In the genomic region with DNA sequence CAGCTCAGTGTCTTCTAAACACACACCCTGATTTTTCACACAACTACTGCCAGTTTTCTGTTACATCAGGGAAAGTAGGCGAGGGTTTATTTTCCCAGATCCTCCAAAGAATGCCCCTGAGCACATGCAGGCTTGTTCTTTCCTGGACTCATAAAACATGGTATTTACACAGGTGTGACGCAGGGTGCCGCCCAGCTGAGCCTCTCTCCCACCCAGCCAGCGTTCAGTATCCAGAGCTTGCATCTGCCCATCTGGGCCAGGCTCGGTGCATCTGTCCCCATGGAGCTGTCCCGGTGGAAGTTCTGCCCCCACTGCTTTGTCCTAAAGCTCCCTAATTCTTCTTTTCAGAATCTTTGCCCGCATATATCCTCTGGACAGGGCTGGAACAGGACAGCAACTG, we compare ENCODE assay signal across 21 cellular contexts. TPM values are rescaled to one million over a fixed set of nuclear protein-coding genes. Genes with fewer than 3 reads are reported as not detected.
DNase-seq lines count a peak whose midpoint lies in the region; ATAC-seq, FAIRE-seq and TF ChIP-seq lines count a peak whose summit lies in the region.
"Had no signal": no experiment of that assay in that cellular context is flagged by ENCODE, and none has a peak within 500 bp of the region (broad histone marks: within the 10 kb centered on the region; RNA-seq: fewer than 3 reads in every experiment).

No MANE protein-coding gene starts in this region.

- DNase-seq in LNCaP clone FGC (ENCODE audit: low read depth) (peak; percentile 71), NCI-H526 treated with DMSO at 0.1 percent for 48 hours (lab: John Stamatoyannopoulos, UW) (peak; percentile 47), epithelial cell of prostate (ENCODE audit: low read depth, low spot score) (peak; percentile 20), small intestine (peak; percentile 66), right lobe of liver (no peak), GM13977 (ENCODE audit: low spot score) (no peak)
- DNase-seq in activated naive CD4-positive, alpha-beta T cell treated with Interleukin-2 at 50 U/mL for 16 hours = no peak
- DNase-seq: activated CD4-positive, alpha-beta T cell treated with anti-CD3 and anti-CD28 coated beads, Interleukin-2, amount 50 U/mL, for 4 hours; activated gamma-delta T cell; amniotic stem cell; Kasumi-1; left cardiac atrium; NCI-H1694 treated with DMSO at 0.1 percent for 48 hours; NCI-H446; WERI-Rb-1 had no signal

- H3K27ac ChIP-seq in epithelial cell of prostate (no peak overlapping the region), small intestine (ENCODE audit: low read depth in 1 of 2, low read length in 1 of 2) (no peak overlapping the region), right lobe of liver (no peak overlapping the region)
- H3K27ac ChIP-seq: cardiac muscle cell, gastroesophageal sphincter, thoracic aorta, WERI-Rb-1 had no signal

- H3K9me3 ChIP-seq in small intestine (ENCODE audit: control insufficient read depth, low read depth) (no peaks in the 10 kb centered on the region), right lobe of liver (no peaks in the 10 kb centered on the region)
- H3K9me3 ChIP-seq: thoracic aorta had no signal

- in situ Hi-C loops in GM13977 (cut with MboI; ENCODE audit: low pct_unique_long_range_greater_than_20kb, low sequenced_read_pairs, unreplicated experiment) = no loop called here

- no peak for FAIRE-seq in small intestine (lab: Jason Lieb, UNC)

- no peak for ATAC-seq in right lobe of liver
- ATAC-seq: gastroesophageal sphincter, left cardiac atrium had no signal

- TF ChIP-seq POLR2A in right lobe of liver (IDR thresholded peaks at IDR 0.05) = no peak

- 13 to 58% (median 25%) methylated on average over 7 of the region's 7 CpGs for WGBS in small intestine, 3 donors
- WGBS in right lobe of liver (ENCODE audit: insufficient coverage, low coverage, low lambda C conversion rate, missing lambda C conversion rate) = 57% methylated on average over 5 of the region's 7 CpGs

- H3K27me3 ChIP-seq in small intestine (ENCODE audit: control insufficient read depth in 2 of 2, insufficient read depth in 2 of 2, low read length in 2 of 2) = peaks cover 0 to 2% of the 10 kb centered on the region in 2 donors
- H3K27me3 ChIP-seq in right lobe of liver = no peaks in the 10 kb centered on the region
- H3K27me3 ChIP-seq: cardiac muscle cell had no signal

- H3K4me3 ChIP-seq in LNCaP clone FGC (ENCODE audit: low read depth, low read length) (no peak overlapping the region), small intestine (ENCODE audit: low read depth in 1 of 2, low read length in 2 of 2) (no peak overlapping the region), right lobe of liver (no peak overlapping the region)
- H3K4me3 ChIP-seq: cardiac muscle cell, gastroesophageal sphincter, thoracic aorta had no signal

- H3K36me3 ChIP-seq in small intestine (ENCODE audit: control insufficient read depth in 2 of 2, insufficient read depth in 2 of 2, low read length in 2 of 2) (no peaks in the 10 kb centered on the region), right lobe of liver (no peaks in the 10 kb centered on the region)
- H3K36me3 ChIP-seq: cardiac muscle cell, gastroesophageal sphincter, thoracic aorta, WERI-Rb-1 had no signal

- no peak for TF ChIP-seq CTCF in LNCaP clone FGC (IDR thresholded peaks at IDR 0.05; ENCODE audit: control insufficient read depth, extremely low read depth, insufficient read depth)
- TF ChIP-seq CTCF in right lobe of liver (IDR thresholded peaks at IDR 0.05) = no peak
- TF ChIP-seq CTCF in GM13977 (IDR thresholded peaks at IDR 0.05; ENCODE audit: extremely low read depth, insufficient read depth, missing control alignments) = no peak

- intact Hi-C loops in right lobe of liver (cut with DNase I) = loop anchor here in 1 of 2 donors (10.0 kb wide), 1 partner anchor 606 kb away; no protein-coding TSS in a partner anchor

- no peaks in the 10 kb centered on the region for H3K4me1 ChIP-seq in small intestine (ENCODE audit: control insufficient read depth in 2 of 2, insufficient read depth in 1 of 2, low read depth in 1 of 2, low read length in 1 of 2)
- H3K4me1 ChIP-seq in right lobe of liver = no peaks in the 10 kb centered on the region
- H3K4me1 ChIP-seq: gastroesophageal sphincter had no signal

RNA-seq across cellular contexts. Expression of a gene that starts 44.8 kb away (rescaled TPM):
- polyA plus RNA-seq in small intestine = 10 to 100 TPM; 22.4 to 64.9 (median 44.6) TPM
- not detected for total RNA-seq in right lobe of liver
- total RNA-seq: cardiac muscle cell, Daoy, gastroesophageal sphincter, left cardiac atrium, thoracic aorta had no signal
- polyA plus RNA-seq: cardiac muscle cell, esophagus, neural cell had no signal

Comparison
In these comparisons a context has a peak if more than half of its experiments do, and no peak if none do; other contexts are left out.
1. DNase-seq: peak in LNCaP clone FGC (single experiment), NCI-H526 treated with DMSO at 0.1 percent for 48 hours (single experiment), epithelial cell of prostate (single experiment) and small intestine (single experiment); none in right lobe of liver (0 of 3), activated naive CD4-positive, alpha-beta T cell treated with Interleukin-2 at 50 U/mL for 16 hours (single experiment) and GM13977 (single experiment).